Comparison of ENCODE assay signal across 8 cellular contexts in the genomic region with DNA sequence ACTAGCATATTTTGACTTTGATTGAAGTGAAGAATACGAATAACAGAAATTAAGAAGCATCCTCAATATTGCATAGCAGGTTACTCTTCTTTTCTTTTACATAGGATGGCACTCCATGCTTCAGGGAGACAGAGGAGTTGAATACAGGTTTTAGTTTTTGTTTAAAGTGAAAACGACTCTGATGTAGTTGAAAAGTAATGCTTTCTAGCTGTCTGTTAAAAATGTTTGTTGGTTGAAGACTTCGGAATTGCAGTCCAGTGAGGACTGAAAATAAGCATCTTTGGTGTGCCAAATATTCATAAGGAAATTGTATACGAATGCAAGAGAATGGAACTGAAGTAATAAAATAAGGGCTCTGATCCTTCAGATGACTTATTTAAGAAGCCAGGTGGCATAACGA. TPM values are rescaled to one million over a fixed set of nuclear protein-coding genes. Genes with fewer than 3 reads are reported as not detected.
DNase-seq lines count a peak whose midpoint lies in the region; ATAC-seq and TF ChIP-seq lines count a peak whose summit lies in the region.

No MANE protein-coding gene starts in this region.

- TF ChIP-seq CTCF in Peyer's patch (IDR thresholded peaks at IDR 0.05) (no peak), esophagus muscularis mucosa (IDR thresholded peaks at IDR 0.05) (no peak), prostate gland (IDR thresholded peaks at IDR 0.05) (no peak)

- 20% methylated on average over 5 of the region's 5 CpGs for WGBS in esophagus muscularis mucosa
- WGBS in prostate gland: 12% methylated on average over 5 of the region's 5 CpGs

- H3K4me3 ChIP-seq in Peyer's patch: peak overlapping the region in 3 of 4 donors; percentile 73 to 75 (median 75)
- H3K4me3 ChIP-seq in esophagus muscularis mucosa: peak overlapping the region; percentile 59 to 68 (median 62)
- peak overlapping the region; percentile 47 to 59 for H3K4me3 ChIP-seq in prostate gland

- H3K36me3 ChIP-seq in ES-I3 (ENCODE audit: insufficient read depth, low read length) (no peaks in the 10 kb centered on the region), Peyer's patch (no peaks in the 10 kb centered on the region), esophagus muscularis mucosa (no peaks in the 10 kb centered on the region), prostate gland (no peaks in the 10 kb centered on the region)

- no peaks in the 10 kb centered on the region for H3K9me3 ChIP-seq in ES-I3 (ENCODE audit: control insufficient read depth, insufficient read depth, low read length)
- no peaks in the 10 kb centered on the region for H3K9me3 ChIP-seq in Peyer's patch
- H3K9me3 ChIP-seq in esophagus muscularis mucosa: no peaks in the 10 kb centered on the region
- H3K9me3 ChIP-seq in prostate gland: no peaks in the 10 kb centered on the region

- H3K27ac ChIP-seq in Peyer's patch (no peak overlapping the region), esophagus muscularis mucosa (replicated peaks in 1 of 4) (no peak overlapping the region), prostate gland (peak overlapping the region in 1 of 2 donors; percentile 19)

- intact Hi-C loops in esophagus muscularis mucosa (cut with DNase I): no loop called here
- intact Hi-C loops in prostate gland (cut with DNase I): no loop called here

- TF ChIP-seq EP300 in esophagus muscularis mucosa (IDR thresholded peaks at IDR 0.05): no peak

- ATAC-seq in HG03039 (IDR thresholded peaks at IDR 0.05; ENCODE audit: unreplicated experiment): no peak

- DNase-seq in Peyer's patch: no peak
- DNase-seq in esophagus muscularis mucosa (ENCODE audit: extremely low spot score): no peak
- no peak for DNase-seq in prostate gland (ENCODE audit: low spot score)
- no peak for DNase-seq in medulla oblongata (ENCODE audit: extremely low spot score)
- no peak for DNase-seq in OCI-M2 (lab: John Stamatoyannopoulos, UW; ENCODE audit: unreplicated experiment)
- DNase-seq in GOT3 (lab: John Stamatoyannopoulos, UW): no peak

- peak overlapping the region; percentile 67; the same call in 1 of the 2 replicates for H3K9ac ChIP-seq in ES-I3 (ENCODE audit: low read depth, low read length)

- TF ChIP-seq POLR2A in Peyer's patch (IDR thresholded peaks at IDR 0.05): no peak
- TF ChIP-seq POLR2A in esophagus muscularis mucosa (IDR thresholded peaks at IDR 0.05; ENCODE audit: low read depth): no peak
- TF ChIP-seq POLR2A in prostate gland (IDR thresholded peaks at IDR 0.05): no peak

- H3K4me1 ChIP-seq in ES-I3 (ENCODE audit: insufficient read depth, low read length) (peaks cover 16% of the 10 kb centered on the region), Peyer's patch (peaks cover 0 to 5% (median 0%) of the 10 kb centered on the region in 4 donors), esophagus muscularis mucosa (peaks cover 0 to 26% (median 23%) of the 10 kb centered on the region in 4 donors), prostate gland (replicated peaks) (no peaks in the 10 kb centered on the region)

- H3K27me3 ChIP-seq in Peyer's patch (no peaks in the 10 kb centered on the region), esophagus muscularis mucosa (peaks cover 0 to 68% (median 32%) of the 10 kb centered on the region in 4 donors), prostate gland (replicated peaks; ENCODE audit: insufficient read depth) (no peaks in the 10 kb centered on the region)

RNA-seq across cellular contexts. Expression of a gene that starts 0.6 kb away (rescaled TPM):
- total RNA-seq in Peyer's patch: 1 to 10 TPM; 2.5 to 9.5 (median 9.3) TPM
- total RNA-seq in esophagus muscularis mucosa: 1 to 10 TPM in 1 of 4 donors, under 1 TPM in 3; 0.45 to 5.3 (median 0.70) TPM
- 10 to 100 TPM; 11.5 to 12.5 TPM for total RNA-seq in prostate gland
